Comparison of ENCODE assay signal across 8 cellular contexts in genomic region chr20:41692479-41693135, GRCh38.
A peak's percentile ranks its signal among the peaks of the same experiment; 100 is the strongest.
DNase-seq lines count a peak whose midpoint lies in the region; ATAC-seq lines count a peak whose summit lies in the region.

No MANE protein-coding gene starts in this region.

- DNase-seq in NCI-H2029 treated with DMSO at 0.1 percent for 48 hours (lab: John Stamatoyannopoulos, UW) (peak; percentile 51), islet precursor cell (peak; percentile 91), RKO (ENCODE audit: low spot score) (no peak)
- DNase-seq in activated CD4-positive, CD25-positive, alpha-beta regulatory T cell treated with anti-CD3 and anti-CD28 coated beads, Interleukin-2, amount 50 U/mL, for 16 hours (ENCODE audit: low read depth, low spot score), result peak; percentile 41
- DNase-seq in central memory CD4-positive, alpha-beta T cell, result peak; percentile 73
- peak; percentile 67 for DNase-seq in stimulated activated CD4-positive, alpha-beta T cell treated with anti-CD3 and anti-CD28 coated beads, Interleukin-12 subunit alpha, Interleukin-12 subunit beta, amount 100 ng/mL, for 4 hours

- ATAC-seq in GM18511 (IDR thresholded peaks at IDR 0.05; ENCODE audit: unreplicated experiment) (peak; percentile 49), HG02943 (IDR thresholded peaks at IDR 0.05; ENCODE audit: low read depth, unreplicated experiment) (peak; percentile 55)
